ENCODE assay signal across 7 cellular contexts in the genomic region with DNA sequence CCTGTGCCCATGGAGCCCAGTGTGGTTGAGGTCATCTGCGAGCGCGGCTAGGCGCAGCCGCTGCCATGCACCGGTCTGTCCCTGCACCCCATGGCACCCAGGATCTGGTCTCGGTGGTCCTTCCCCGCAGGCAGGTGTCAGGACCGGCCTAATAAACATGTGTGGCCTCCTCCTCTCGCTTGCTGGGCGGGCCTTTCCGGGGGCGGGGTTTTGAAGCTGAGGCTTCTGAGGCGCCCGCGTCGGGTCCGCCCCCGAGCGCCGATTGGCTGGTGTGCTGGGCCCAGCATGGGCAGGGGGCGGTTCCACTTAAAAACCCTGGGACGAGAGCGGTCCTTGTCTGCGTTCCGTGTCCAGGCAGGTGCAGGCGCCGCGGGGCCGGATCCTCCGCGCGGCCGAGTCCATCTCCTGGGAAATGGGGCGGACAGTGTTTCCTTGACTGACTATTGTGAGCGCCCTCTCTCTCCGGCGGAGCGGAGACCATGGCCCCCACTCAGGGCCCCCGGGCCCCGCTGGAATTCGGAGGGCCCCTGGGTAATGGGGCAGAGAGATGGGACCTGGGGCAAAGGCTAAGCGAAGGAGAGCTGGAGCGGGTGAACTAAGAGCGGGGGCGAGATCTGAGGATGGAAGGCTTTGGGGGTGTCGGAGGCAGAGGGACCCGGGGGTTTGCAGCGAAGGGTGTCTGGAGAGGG. TPM values are rescaled to one million over a fixed set of nuclear protein-coding genes. Genes with fewer than 3 reads are reported as not detected.
A peak's percentile ranks its signal among the peaks of the same experiment; 100 is the strongest.
DNase-seq lines count a peak whose midpoint lies in the region; ATAC-seq, FAIRE-seq and TF ChIP-seq lines count a peak whose summit lies in the region.

A gene (plus strand): TSS at position 336 of the 689 bp plus-strand sequence. CDS start 144 bp downstream, at position 480.

- H3K4me1 ChIP-seq in keratinocyte (ENCODE audit: control insufficient read depth, extremely low read depth, insufficient read depth, low read length) = peaks cover 32% of the 10 kb centered on the region

- peak within 1 kb of the TSS; percentile 6 for H2AFZ ChIP-seq in keratinocyte (ENCODE audit: control insufficient read depth, low read length)

- peak within 1 kb of the TSS; percentile 91 for H3K4me2 ChIP-seq in keratinocyte (ENCODE audit: control insufficient read depth, extremely low read depth, insufficient read depth, low read depth, low read length)

- DNase-seq in NCI-H446 treated with DMSO at 0.1 percent for 48 hours (lab: John Stamatoyannopoulos, UW) (peak; percentile 85), cerebellar cortex (ENCODE audit: low spot score) (peak; percentile 98), keratinocyte (ENCODE audit: low read depth, low spot score) (no peak)
- DNase-seq in activated CD4-positive, alpha-beta T cell treated with anti-CD3 and anti-CD28 coated beads for 1 hour = peak; percentile 88
- peak; percentile 85 to 95 (median 86) for DNase-seq in stimulated activated CD4-positive, alpha-beta T cell treated with anti-CD3 and anti-CD28 coated beads, Interleukin-12 subunit alpha, Interleukin-12 subunit beta, amount 100 ng/mL, for 48 hours (ENCODE audit: low read depth in 2 of 3, low spot score in 1 of 3)

- peak within 1 kb of the TSS; percentile 46 to 81 (median 68) for H3K4me3 ChIP-seq in keratinocyte (ENCODE audit: control insufficient read depth in 2 of 3, extremely low read depth in 1 of 3, insufficient read depth in 2 of 3, low read depth in 1 of 3, low read length in 3 of 3)

- peaks cover 15% of the 10 kb centered on the region for H3K79me2 ChIP-seq in keratinocyte (ENCODE audit: control insufficient read depth, insufficient read depth, low read length)

- ATAC-seq in GM18861 (IDR thresholded peaks at IDR 0.05; ENCODE audit: unreplicated experiment) = peak; percentile 45
- peak; percentile 53 for ATAC-seq in HG03139 (IDR thresholded peaks at IDR 0.05; ENCODE audit: unreplicated experiment)

- no peaks in the 10 kb centered on the region for H4K20me1 ChIP-seq in keratinocyte (ENCODE audit: control insufficient read depth, extremely low read depth, insufficient read depth, low read length)

- no peak within 1 kb of the TSS for H3K27ac ChIP-seq in keratinocyte (ENCODE audit: control insufficient read depth, insufficient read depth, low read length)

- H3K27me3 ChIP-seq in keratinocyte (ENCODE audit: control insufficient read depth, extremely low read depth, insufficient read depth, low read length) = no peaks in the 10 kb centered on the region

- peaks cover 10 to 12% of the 10 kb centered on the region in 2 experiments for H3K36me3 ChIP-seq in keratinocyte (ENCODE audit: control insufficient read depth in 2 of 2, extremely low read depth in 1 of 2, insufficient read depth in 2 of 2, low read length in 2 of 2)

- H3K9me1 ChIP-seq in keratinocyte (ENCODE audit: control insufficient read depth, extremely low read depth, insufficient read depth, low read length) = peaks cover 2% of the 10 kb centered on the region

- peak within 1 kb of the TSS; percentile 67 for H3K9ac ChIP-seq in keratinocyte (ENCODE audit: control insufficient read depth, extremely low read depth, insufficient read depth, low read length)

- TF ChIP-seq CTCF in keratinocyte (optimal IDR thresholded peaks at IDR 0.05 in 1 of 3, IDR thresholded peaks at IDR 0.05 in 1 of 3, conservative IDR thresholded peaks at IDR 0.05 in 1 of 3; ENCODE audit: extremely low read depth in 1 of 3, insufficient read depth in 2 of 3, low read length in 3 of 3) = no peak

- no peak for FAIRE-seq in keratinocyte (lab: Jason Lieb, UNC)

- dilution Hi-C loops in keratinocyte (cut with MboI; ENCODE audit: extremely low pct_ligation_motif_present, low sequenced_read_pairs) = no loop called here

- no peaks in the 10 kb centered on the region for H3K9me3 ChIP-seq in keratinocyte (ENCODE audit: control insufficient read depth, low read depth, low read length)

RNA-seq across cellular contexts. Expression of the gene that starts here (rescaled TPM):
- 9.7 to 12.6 TPM (median 10.7 TPM) in 3 replicates for polyA plus RNA-seq in keratinocyte
- polyA plus RNA-seq in keratinocyte (2011; ENCODE audit: low read depth) = 52.1 TPM
- polyA plus RNA-seq in keratinocyte (2011; cell fraction: cytosol; rRNA removed) = 8.3 and 10.2 TPM in 2 replicates
- 14.3 and 15.5 TPM in 2 replicates for polyA plus RNA-seq in keratinocyte (2011; cell fraction: nucleus; rRNA removed)
- 11.1 and 76.6 TPM in 2 replicates for polyA plus RNA-seq in keratinocyte (2012; ENCODE audit: low replicate concordance)
- polyA minus RNA-seq in keratinocyte = 15.1 to 69.8 TPM (median 15.7 TPM) in 3 replicates
- 9.0 TPM for polyA minus RNA-seq in keratinocyte (2011; cell fraction: cytosol; rRNA and poly(A)+ RNA removed)
- 10.4 and 10.5 TPM in 2 replicates for polyA minus RNA-seq in keratinocyte (2011; cell fraction: nucleus; rRNA and poly(A)+ RNA removed)
